Comparison of ENCODE assay signal across 11 cellular contexts in the genomic region with DNA sequence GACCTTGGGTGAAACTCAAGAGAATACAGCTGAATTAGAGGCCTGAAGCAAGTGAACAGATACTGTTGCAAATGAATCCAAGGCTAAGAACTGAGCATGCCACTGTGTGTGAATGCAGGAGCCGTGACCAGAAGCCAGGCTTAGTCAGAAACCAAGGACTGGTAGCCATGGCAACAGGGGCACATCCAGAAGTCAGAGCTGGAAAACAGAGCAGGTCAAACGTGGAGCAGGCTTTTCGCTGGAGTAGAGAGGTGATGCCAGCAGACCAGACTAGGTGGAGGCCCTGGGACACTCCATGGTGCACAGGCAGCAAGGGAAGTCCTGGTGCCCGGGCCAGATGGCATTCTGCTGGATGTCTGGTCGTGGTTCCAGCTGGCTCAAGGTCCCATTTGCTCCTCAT.
A peak's percentile ranks its signal among the peaks of the same experiment; 100 is the strongest.
DNase-seq lines count a peak whose midpoint lies in the region; ATAC-seq and TF ChIP-seq lines count a peak whose summit lies in the region.
"Had no signal": no experiment of that assay in that cellular context is flagged by ENCODE, and none has a peak within 500 bp of the region (broad histone marks: within the 10 kb centered on the region; RNA-seq: fewer than 3 reads in every experiment).

No MANE protein-coding gene starts in this region.

- H3K4me3 ChIP-seq in dorsolateral prefrontal cortex = peak overlapping the region in 2 of 59 donors; percentile 3 to 26
- no peak overlapping the region for H3K4me3 ChIP-seq in CD8-positive, alpha-beta memory T cell (ENCODE audit: low read length)
- H3K4me3 ChIP-seq: body of pancreas had no signal

- TF ChIP-seq CTCF in dorsolateral prefrontal cortex (IDR thresholded peaks at IDR 0.05 in 54 of 56, conservative IDR thresholded peaks at IDR 0.05 in 2 of 56; ENCODE audit: low read depth in 1 of 56, partially characterized antibody in 56 of 56) = no peak

- DNase-seq in GM04503 (ENCODE audit: low read depth) (peak; percentile 34), NCI-H446 treated with DMSO at 0.1 percent for 48 hours (lab: John Stamatoyannopoulos, UW) (peak; percentile 49), dorsolateral prefrontal cortex (peak; percentile 27 to 92 (median 64)), non-pigmented ciliary epithelial cell (ENCODE audit: low read depth) (peak; percentile 78), epidermal melanocyte (ENCODE audit: insufficient read length, low spot score) (no peak)
- DNase-seq in CD8-positive, alpha-beta memory T cell = no peak
- no peak for DNase-seq in activated CD4-positive, alpha-beta T cell treated with anti-CD3 and anti-CD28 coated beads, Interleukin-2, amount 50 U/mL, for 4 hours
- DNase-seq: OCI-M1, small intestine had no signal

- no peak overlapping the region for H3K4me3 Mint-ChIP-seq in CD8-positive, alpha-beta memory T cell

- POLR2A ChIA-PET in CD8-positive, alpha-beta memory T cell (lab: Charles Lee) = no interaction called here

- H3K4me1 Mint-ChIP-seq in CD8-positive, alpha-beta memory T cell = no peaks in the 10 kb centered on the region

- peaks cover 2 to 35% (median 9%) of the 10 kb centered on the region in 5 donors for H3K9me3 Mint-ChIP-seq in CD8-positive, alpha-beta memory T cell

- no peak for ATAC-seq in HG03039 (IDR thresholded peaks at IDR 0.05; ENCODE audit: unreplicated experiment)
- ATAC-seq: body of pancreas had no signal

- H3K27me3 Mint-ChIP-seq in CD8-positive, alpha-beta memory T cell = peaks cover 0 to under 1% of the 10 kb centered on the region in 2 donors

- no peaks in the 10 kb centered on the region for H3K27me3 ChIP-seq in dorsolateral prefrontal cortex
- no peaks in the 10 kb centered on the region for H3K27me3 ChIP-seq in CD8-positive, alpha-beta memory T cell (ENCODE audit: insufficient read depth, low read length, poor library complexity, severe bottlenecking)
- H3K27me3 ChIP-seq: body of pancreas had no signal

- H3K36me3 Mint-ChIP-seq in CD8-positive, alpha-beta memory T cell = no peaks in the 10 kb centered on the region

- H3K27ac Mint-ChIP-seq in CD8-positive, alpha-beta memory T cell = no peak overlapping the region

- H3K27ac ChIP-seq in dorsolateral prefrontal cortex = peak overlapping the region in 53 of 59 donors; percentile 1 to 73 (median 51)
- no peak overlapping the region for H3K27ac ChIP-seq in CD8-positive, alpha-beta memory T cell (ENCODE audit: low read depth, low read length)
- H3K27ac ChIP-seq: body of pancreas had no signal

- no peaks in the 10 kb centered on the region for H3K4me1 ChIP-seq in CD8-positive, alpha-beta memory T cell (ENCODE audit: insufficient read depth, low read length)
- H3K4me1 ChIP-seq: body of pancreas had no signal

- CTCF ChIA-PET in CD8-positive, alpha-beta memory T cell (lab: Charles Lee) = no interaction called here

- no peaks in the 10 kb centered on the region for H3K36me3 ChIP-seq in CD8-positive, alpha-beta memory T cell (ENCODE audit: insufficient read depth, low read length)

- intact Hi-C loops in dorsolateral prefrontal cortex (cut with DNase I) = no loop called here

- H3K9me3 ChIP-seq in CD8-positive, alpha-beta memory T cell (ENCODE audit: low read length) = no peaks in the 10 kb centered on the region
- H3K9me3 ChIP-seq: body of pancreas had no signal

Comparison
In these comparisons a context has a peak if more than half of its experiments do, and no peak if none do; other contexts are left out.
1. DNase-seq: peak in GM04503 (single experiment), NCI-H446 treated with DMSO at 0.1 percent for 48 hours (single experiment), dorsolateral prefrontal cortex (10 of 10) and non-pigmented ciliary epithelial cell (single experiment); none in epidermal melanocyte (single experiment), CD8-positive, alpha-beta memory T cell (0 of 5) and activated CD4-positive, alpha-beta T cell treated with anti-CD3 and anti-CD28 coated beads, Interleukin-2, amount 50 U/mL, for 4 hours (0 of 2).